ENCODE assay signal across 8 cellular contexts in the genomic region with DNA sequence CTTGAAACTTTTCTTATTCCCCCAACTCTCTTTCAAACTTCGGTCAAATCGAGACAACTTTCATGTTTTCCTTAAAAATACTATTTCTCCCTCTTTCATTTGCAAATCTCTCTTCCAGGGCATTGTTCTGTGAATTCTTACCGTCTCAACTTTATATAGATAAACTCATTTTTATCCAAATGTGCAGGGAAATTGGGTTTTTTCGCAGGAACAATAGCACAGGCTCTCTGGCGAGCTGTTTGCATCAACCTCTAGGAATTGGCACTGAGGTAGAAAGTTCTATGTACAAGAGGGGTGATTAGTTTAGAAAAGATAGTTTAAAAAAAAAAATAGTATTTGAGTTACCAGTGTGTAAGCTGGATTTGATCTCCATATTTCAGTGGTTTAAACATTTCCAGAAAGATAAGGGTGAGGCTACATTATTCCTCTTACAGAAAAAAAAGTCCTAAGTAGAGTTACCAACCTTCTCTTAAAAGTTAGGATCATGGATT.
DNase-seq lines count a peak whose midpoint lies in the region; TF ChIP-seq lines count a peak whose summit lies in the region.

No MANE protein-coding gene starts in this region.

- H3K4me3 ChIP-seq in iPS DF 6.9 (ENCODE audit: low read length): peak overlapping the region; percentile 60; the same call in 1 of the 2 replicates
- peak overlapping the region; percentile 45 to 64 for H3K4me3 ChIP-seq in testis

- no peaks in the 10 kb centered on the region for H3K27me3 Mint-ChIP-seq in activated CD4-positive, alpha-beta T cell treated with anti-CD3 and anti-CD28 coated beads, Interleukin-2, amount 10 ng/mL, durations not matched to agents 7 days and 5 days
- peaks cover 14% of the 10 kb centered on the region for H3K27me3 Mint-ChIP-seq in activated CD4-positive, alpha-beta memory T cell treated with anti-CD3 and anti-CD28 coated beads for 36 hours

- TF ChIP-seq CTCF in testis (IDR thresholded peaks at IDR 0.05): no peak

- TF ChIP-seq POLR2A in testis (IDR thresholded peaks at IDR 0.05): no peak

- no peaks in the 10 kb centered on the region for H3K9me3 Mint-ChIP-seq in activated CD4-positive, alpha-beta T cell treated with anti-CD3 and anti-CD28 coated beads, Interleukin-2, amount 10 ng/mL, durations not matched to agents 7 days and 5 days
- peaks cover 2% of the 10 kb centered on the region for H3K9me3 Mint-ChIP-seq in activated CD4-positive, alpha-beta memory T cell treated with anti-CD3 and anti-CD28 coated beads for 36 hours

- DNase-seq in activated CD4-positive, alpha-beta T cell treated with anti-CD3 and anti-CD28 coated beads, Interleukin-2, amount 10 ng/mL, durations not matched to agents 7 days and 5 days: no peak
- no peak for DNase-seq in activated CD4-positive, alpha-beta T cell treated with anti-CD3 and anti-CD28 coated beads, Interleukin-2, amount 50 U/mL, for 4 hours
- DNase-seq in activated CD4-positive, alpha-beta memory T cell treated with anti-CD3 and anti-CD28 coated beads for 36 hours: no peak
- DNase-seq in iPS DF 6.9 (ENCODE audit: low read depth, low spot score): no peak
- no peak for DNase-seq in testis
- no peak for DNase-seq in stimulated activated CD4-positive, alpha-beta T cell treated with anti-CD3 and anti-CD28 coated beads, Interleukin-4, amount 100 ng/mL, for 4 hours
- no peak for DNase-seq in activated CD8-positive, alpha-beta memory T cell treated with anti-CD3 and anti-CD28 coated beads for 24 hours
- DNase-seq in T-helper 9 cell: no peak

- CTCF ChIA-PET in activated CD4-positive, alpha-beta T cell treated with anti-CD3 and anti-CD28 coated beads, Interleukin-2, amount 10 ng/mL, durations not matched to agents 7 days and 5 days (lab: Charles Lee): interaction anchor here (1.0 to 3.9 kb wide), 5 partner anchors 10 to 15 kb away, joined by 3 to 28 read pairs (median 5); a partner anchor contains a TSS
- CTCF ChIA-PET in activated CD4-positive, alpha-beta memory T cell treated with anti-CD3 and anti-CD28 coated beads for 36 hours (lab: Charles Lee): interaction anchor here (0.6 to 2.8 kb wide), 3 partner anchors 15 to 860 kb away, joined by 4 to 16 read pairs (median 12); a partner anchor contains a TSS

- peaks cover 56% of the 10 kb centered on the region for H3K4me1 Mint-ChIP-seq in activated CD4-positive, alpha-beta T cell treated with anti-CD3 and anti-CD28 coated beads, Interleukin-2, amount 10 ng/mL, durations not matched to agents 7 days and 5 days
- peaks cover 30% of the 10 kb centered on the region for H3K4me1 Mint-ChIP-seq in activated CD4-positive, alpha-beta memory T cell treated with anti-CD3 and anti-CD28 coated beads for 36 hours (ENCODE audit: low read depth)

- H3K9me3 ChIP-seq in iPS DF 6.9 (ENCODE audit: control insufficient read depth, insufficient read depth, low read length) (no peaks in the 10 kb centered on the region), testis (no peaks in the 10 kb centered on the region)

- peak overlapping the region; percentile 85 for H3K4me3 Mint-ChIP-seq in activated CD4-positive, alpha-beta T cell treated with anti-CD3 and anti-CD28 coated beads, Interleukin-2, amount 10 ng/mL, durations not matched to agents 7 days and 5 days
- peak overlapping the region; percentile 82 for H3K4me3 Mint-ChIP-seq in activated CD4-positive, alpha-beta memory T cell treated with anti-CD3 and anti-CD28 coated beads for 36 hours

- H3K27ac ChIP-seq in iPS DF 6.9 (ENCODE audit: low read length) (no peak overlapping the region), testis (peak overlapping the region; percentile 19 to 81)

- H3K4me1 ChIP-seq in iPS DF 6.9 (ENCODE audit: control insufficient read depth, insufficient read depth, low read length) (no peaks in the 10 kb centered on the region), testis (peaks cover 6% of the 10 kb centered on the region)

- peaks cover 2% of the 10 kb centered on the region for H3K36me3 Mint-ChIP-seq in activated CD4-positive, alpha-beta T cell treated with anti-CD3 and anti-CD28 coated beads, Interleukin-2, amount 10 ng/mL, durations not matched to agents 7 days and 5 days (ENCODE audit: low read depth)
- H3K36me3 Mint-ChIP-seq in activated CD4-positive, alpha-beta memory T cell treated with anti-CD3 and anti-CD28 coated beads for 36 hours: peaks cover 17% of the 10 kb centered on the region

- peak overlapping the region; percentile 100 for H3K27ac Mint-ChIP-seq in activated CD4-positive, alpha-beta T cell treated with anti-CD3 and anti-CD28 coated beads, Interleukin-2, amount 10 ng/mL, durations not matched to agents 7 days and 5 days
- H3K27ac Mint-ChIP-seq in activated CD4-positive, alpha-beta memory T cell treated with anti-CD3 and anti-CD28 coated beads for 36 hours: peak overlapping the region; percentile 99

- 100% methylated on average over 2 of the region's 5 CpGs for WGBS in iPS DF 6.9 (ENCODE audit: insufficient coverage, insufficient read length)
- 7 to 11% methylated on average over 5 of the region's 5 CpGs for WGBS in testis, 2 donors

- H3K36me3 ChIP-seq in iPS DF 6.9 (ENCODE audit: control insufficient read depth, insufficient read depth, low read length) (no peaks in the 10 kb centered on the region), testis (ENCODE audit: low read depth, missing control alignments) (no peaks in the 10 kb centered on the region)

- intact Hi-C loops in activated CD4-positive, alpha-beta memory T cell treated with anti-CD3 and anti-CD28 coated beads for 36 hours (cut with micrococcal nuclease): no loop called here
- intact Hi-C loops in testis (cut with DNase I; ENCODE audit: low total_unique reads): no loop called here

- POLR2A ChIA-PET in activated CD4-positive, alpha-beta T cell treated with anti-CD3 and anti-CD28 coated beads, Interleukin-2, amount 10 ng/mL, durations not matched to agents 7 days and 5 days (lab: Charles Lee): interaction anchor here (0.7 to 6.5 kb wide), 14 partner anchors 12 to 1577 kb away, joined by 3 to 142 read pairs (median 16); a partner anchor contains a TSS
- POLR2A ChIA-PET in activated CD4-positive, alpha-beta memory T cell treated with anti-CD3 and anti-CD28 coated beads for 36 hours (lab: Charles Lee): interaction anchor here (0.7 to 7.1 kb wide), 19 partner anchors 9 to 912 kb away, joined by 3 to 219 read pairs (median 26); a partner anchor contains a TSS

- H3K27me3 ChIP-seq in iPS DF 6.9 (ENCODE audit: control insufficient read depth, insufficient read depth, low read length): no peaks in the 10 kb centered on the region
- peaks cover 4% of the 10 kb centered on the region for H3K27me3 ChIP-seq in testis
